8 cellular contexts compared by ENCODE assay signal in the genomic region with DNA sequence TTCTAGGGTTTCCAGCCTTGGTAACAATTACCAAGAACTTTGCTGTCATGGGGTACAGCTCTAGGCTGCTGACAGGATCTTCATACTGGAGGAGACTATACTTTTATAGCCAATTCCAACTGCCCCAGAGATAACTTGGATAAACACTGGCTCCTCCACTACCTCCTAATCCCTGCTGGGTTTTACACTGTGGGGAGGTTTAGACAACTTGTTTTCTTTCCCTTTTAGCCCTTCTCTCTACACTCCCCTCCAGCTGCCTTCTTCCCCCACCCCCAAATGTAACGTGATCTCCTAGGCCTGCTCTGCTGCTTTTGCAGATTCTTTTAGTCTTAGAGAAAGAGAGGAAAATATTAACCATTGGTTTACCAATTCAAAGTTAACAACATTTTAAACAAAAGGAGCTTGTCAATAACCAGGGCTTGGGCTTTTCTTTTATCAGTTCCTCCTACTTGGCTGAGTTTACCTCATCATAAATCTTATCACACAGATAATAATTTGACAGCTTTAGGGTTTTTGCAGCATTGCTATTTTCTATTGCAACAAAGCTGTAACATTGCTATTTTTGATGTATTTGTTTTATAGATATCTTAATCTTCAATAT. TPM values are rescaled to one million over a fixed set of nuclear protein-coding genes. Genes with fewer than 3 reads are reported as not detected.
A peak's percentile ranks its signal among the peaks of the same experiment; 100 is the strongest.
DNase-seq lines count a peak whose midpoint lies in the region; ATAC-seq and TF ChIP-seq lines count a peak whose summit lies in the region.

No MANE protein-coding gene starts in this region.

- peaks cover 7% of the 10 kb centered on the region for H3K36me3 Mint-ChIP-seq in neural crest cell (ENCODE audit: low read depth)
- peaks cover 4 to 8% of the 10 kb centered on the region in 2 donors for H3K36me3 Mint-ChIP-seq in CD14-positive monocyte

- no peaks in the 10 kb centered on the region for H3K36me3 ChIP-seq in endocrine pancreas (ENCODE audit: control insufficient read depth, insufficient read depth, low read length)

- DNase-seq in D341Med (ENCODE audit: low spot score), result peak; percentile 71
- peak; percentile 42 for DNase-seq in NCI-H2227 treated with DMSO at 0.1 percent for 48 hours (lab: John Stamatoyannopoulos, UW)
- no peak for DNase-seq in neural crest cell (ENCODE audit: low read depth, low spot score)
- no peak for DNase-seq in T1000 (lab: John Stamatoyannopoulos, UW)
- no peak for DNase-seq in CD14-positive monocyte (ENCODE audit: low spot score)
- no peak for DNase-seq in UCSD-AML1 (lab: John Stamatoyannopoulos, UW; ENCODE audit: unreplicated experiment)

- peak overlapping the region; percentile 28 for H3K4me3 Mint-ChIP-seq in neural crest cell
- H3K4me3 Mint-ChIP-seq in CD14-positive monocyte, result no peak overlapping the region

- H3K4me3 ChIP-seq in endocrine pancreas (ENCODE audit: control insufficient read depth, insufficient read depth, low read length), result peak overlapping the region; percentile 19

- H3K9me3 ChIP-seq in endocrine pancreas (ENCODE audit: control insufficient read depth, low read length), result no peaks in the 10 kb centered on the region

- H3K4me1 Mint-ChIP-seq in neural crest cell (peaks cover 43% of the 10 kb centered on the region), CD14-positive monocyte (peaks cover 8% of the 10 kb centered on the region)

- H3K27ac Mint-ChIP-seq in neural crest cell (ENCODE audit: unreplicated experiment) (peak overlapping the region; percentile 31), CD14-positive monocyte (peak overlapping the region in 2 of 7 donors; percentile 57 to 75)

- H3K27me3 Mint-ChIP-seq in neural crest cell (ENCODE audit: low read depth), result no peaks in the 10 kb centered on the region
- H3K27me3 Mint-ChIP-seq in CD14-positive monocyte (ENCODE audit: low read depth in 3 of 3), result peaks cover 0 to 2% (median 0%) of the 10 kb centered on the region in 3 donors

- no peak overlapping the region for H3K9ac ChIP-seq in endocrine pancreas (ENCODE audit: control insufficient read depth, insufficient read depth, low read length)

- TF ChIP-seq CTCF in neural crest cell (conservative IDR thresholded peaks at IDR 0.05) (no peak), CD14-positive monocyte (IDR thresholded peaks at IDR 0.05) (no peak)

- H3K27me3 ChIP-seq in endocrine pancreas (ENCODE audit: control insufficient read depth, insufficient read depth, low read length), result no peaks in the 10 kb centered on the region

- ATAC-seq in HG02678 (IDR thresholded peaks at IDR 0.05; ENCODE audit: unreplicated experiment), result no peak

- peaks cover 7% of the 10 kb centered on the region for H3K4me1 ChIP-seq in endocrine pancreas (ENCODE audit: control insufficient read depth, insufficient read depth, low read length)

- H3K9me3 Mint-ChIP-seq in neural crest cell (no peaks in the 10 kb centered on the region), CD14-positive monocyte (peaks cover 0 to 11% (median 9%) of the 10 kb centered on the region in 7 donors)

- intact Hi-C loops in CD14-positive monocyte (cut with micrococcal nuclease), result no loop called here

RNA-seq across cellular contexts. Expression of gene ABL1, which starts 9.9 kb away (rescaled TPM):
- total RNA-seq in neural crest cell, result 88.9 and 91.0 TPM in 2 replicates
- 1 to 10 TPM; 4.5 to 8.0 TPM for polyA plus RNA-seq in CD14-positive monocyte

Comparison
In these comparisons a context has a peak if more than half of its experiments do, and no peak if none do; other contexts are left out.
1. DNase-seq: peak in D341Med (single experiment) and NCI-H2227 treated with DMSO at 0.1 percent for 48 hours (single experiment); none in neural crest cell (single experiment), T1000 (single experiment), CD14-positive monocyte (single experiment) and UCSD-AML1 (single experiment).